ENCODE assay signal across 9 cellular contexts in genomic region chr14:35406811-35407630, GRCh38. TPM values are rescaled to one million over a fixed set of nuclear protein-coding genes. Genes with fewer than 3 reads are reported as not detected.
DNase-seq lines count a peak whose midpoint lies in the region; ATAC-seq and TF ChIP-seq lines count a peak whose summit lies in the region.
"Had no signal": no experiment of that assay in that cellular context is flagged by ENCODE, and none has a peak within 500 bp of the region (broad histone marks: within the 10 kb centered on the region; RNA-seq: fewer than 3 reads in every experiment).

No MANE protein-coding gene starts in this region.

- no peak overlapping the region for H3K27ac ChIP-seq in CD4-positive, alpha-beta memory T cell (ENCODE audit: low read depth, low read length)
- H3K27ac ChIP-seq in tibial nerve, result peak overlapping the region; percentile 98 to 100 (median 98)

- H3K4me1 Mint-ChIP-seq in CD4-positive, alpha-beta memory T cell, result peaks cover 23 to 49% (median 30%) of the 10 kb centered on the region in 4 donors

- TF ChIP-seq POLR2A in tibial nerve (IDR thresholded peaks at IDR 0.05), result no peak

- peak overlapping the region in 2 of 8 donors; percentile 11 to 96 for H3K4me3 Mint-ChIP-seq in CD4-positive, alpha-beta memory T cell

- TF ChIP-seq CTCF in astrocyte of the cerebellum (IDR thresholded peaks at IDR 0.05; ENCODE audit: low read depth, low read length, missing control alignments) (peak; percentile 75), kidney epithelial cell (IDR thresholded peaks at IDR 0.05; ENCODE audit: insufficient read depth, low read length, poor library complexity, severe bottlenecking) (peak; percentile 74), tibial nerve (IDR thresholded peaks at IDR 0.05) (peak; percentile 66 to 89 (median 84))

- no peaks in the 10 kb centered on the region for H3K27me3 ChIP-seq in CD4-positive, alpha-beta memory T cell (ENCODE audit: insufficient read depth, low read length)
- H3K27me3 ChIP-seq in kidney epithelial cell (ENCODE audit: control insufficient read depth, insufficient read depth, low read length), result no peaks in the 10 kb centered on the region
- no peaks in the 10 kb centered on the region for H3K27me3 ChIP-seq in tibial nerve

- in situ Hi-C loops in astrocyte of the cerebellum (cut with HindIII; ENCODE audit: low sequenced_read_pairs), result loop anchor here (25.0 kb wide), 1 partner anchor 170 kb away; no protein-coding TSS in a partner anchor

- POLR2A ChIA-PET in CD4-positive, alpha-beta memory T cell (lab: Charles Lee; ENCODE audit: partially characterized antibody), result interaction anchor here (1.2 to 6.5 kb wide), 7 partner anchors 9 to 285 kb away, joined by 3 to 167 read pairs (median 49); partner anchors contain the start of genes PPP2R3C, PRORP and PSMA6

- peaks cover 17 to 24% of the 10 kb centered on the region in 2 donors for H3K36me3 Mint-ChIP-seq in CD4-positive, alpha-beta memory T cell

- peak in 1 of 2 donors; percentile 59 for TF ChIP-seq EP300 in tibial nerve (IDR thresholded peaks at IDR 0.05)

- peaks cover 0 to 2% of the 10 kb centered on the region in 2 donors for H3K27me3 Mint-ChIP-seq in CD4-positive, alpha-beta memory T cell

- peaks cover 15% of the 10 kb centered on the region for H3K36me3 ChIP-seq in CD4-positive, alpha-beta memory T cell (ENCODE audit: insufficient read depth, low read length)
- H3K36me3 ChIP-seq in kidney epithelial cell (ENCODE audit: control insufficient read depth, insufficient read depth, low read length) (peaks cover 3% of the 10 kb centered on the region), tibial nerve (peaks cover 8 to 16% (median 16%) of the 10 kb centered on the region in 3 donors)

- no peak overlapping the region for H3K4me3 ChIP-seq in CD4-positive, alpha-beta memory T cell (ENCODE audit: low read length in 2 of 2)
- H3K4me3 ChIP-seq in astrocyte of the cerebellum (ENCODE audit: low read depth, low read length) (no peak overlapping the region), kidney epithelial cell (ENCODE audit: low read depth, low read length) (no peak overlapping the region), tibial nerve (peak overlapping the region in 2 of 4 donors; percentile 69 to 89)
- H3K4me3 ChIP-seq: skin epidermis had no signal

- CTCF ChIA-PET in CD4-positive, alpha-beta memory T cell (lab: Charles Lee; ENCODE audit: partially characterized antibody), result interaction anchor here (1.0 to 6.5 kb wide), 17 partner anchors 8 to 269 kb away, joined by 3 to 81 read pairs (median 8); no protein-coding TSS in a partner anchor

- H3K9me3 Mint-ChIP-seq in CD4-positive, alpha-beta memory T cell, result peaks cover 0 to 5% (median 0%) of the 10 kb centered on the region in 8 donors

- H3K4me1 ChIP-seq in CD4-positive, alpha-beta memory T cell (ENCODE audit: insufficient read depth, low read length), result peaks cover 38% of the 10 kb centered on the region
- H3K4me1 ChIP-seq in tibial nerve, result peaks cover 0 to 36% (median 23%) of the 10 kb centered on the region in 4 donors

- H3K27ac Mint-ChIP-seq in CD4-positive, alpha-beta memory T cell, result peak overlapping the region in 6 of 7 donors; percentile 95 to 100 (median 99)

- no peaks in the 10 kb centered on the region for H3K9me3 ChIP-seq in CD4-positive, alpha-beta memory T cell (ENCODE audit: control insufficient read depth in 1 of 2, low read length in 2 of 2)
- no peaks in the 10 kb centered on the region for H3K9me3 ChIP-seq in tibial nerve

- DNase-seq in CD4-positive, alpha-beta memory T cell, result peak in 4 of 5 donors; percentile 38 to 54 (median 44)
- DNase-seq in H4 (ENCODE audit: low spot score), result peak; percentile 67
- DNase-seq in NCI-H510A (lab: John Stamatoyannopoulos, UW), result peak; percentile 52
- DNase-seq in astrocyte of the cerebellum (ENCODE audit: low read depth), result no peak
- DNase-seq in kidney epithelial cell (ENCODE audit: low read depth), result no peak
- DNase-seq in tibial nerve (ENCODE audit: low spot score in 2 of 2), result peak in 1 of 2 donors; percentile 52

- 25 to 26% methylated on average over 4 of the region's 4 CpGs for WGBS in tibial nerve, 2 donors

- no peak for ATAC-seq in activated CD4-positive, CD25-positive, alpha-beta regulatory T cell treated with anti-CD3 and anti-CD28 coated beads, Interleukin-2, amount 50 U/mL, for 24 hours
- no peak for ATAC-seq in HG03354 (IDR thresholded peaks at IDR 0.05; ENCODE audit: poor library complexity, severe bottlenecking, unreplicated experiment)

- intact Hi-C loops in CD4-positive, alpha-beta memory T cell (cut with micrococcal nuclease), result loop anchor here (1.0 kb wide), 4 partner anchors 9 to 267 kb away; no protein-coding TSS in a partner anchor

RNA-seq across cellular contexts. Expression of gene NFKBIA, which starts 2.5 kb away (rescaled TPM):
- total RNA-seq in CD4-positive, alpha-beta memory T cell, result 100 to 1,000 TPM; 119 to 120 TPM
- 100 to 1,000 TPM; 334 to 833 TPM for polyA plus RNA-seq in CD4-positive, alpha-beta memory T cell
- total RNA-seq in H4 (2014; rRNA removed; shearing (Covaris generic)), result 39.5 and 41.4 TPM in 2 replicates
- total RNA-seq in kidney epithelial cell, result 196 and 240 TPM in 2 replicates
- total RNA-seq in tibial nerve, result 1,000 to 10,000 TPM in 1 of 4 donors, 100 to 1,000 TPM in 3; 631 to 1,165 (median 930) TPM

Comparison
In these comparisons a context has a peak if more than half of its experiments do, and no peak if none do; other contexts are left out.
1. DNase-seq: peak in CD4-positive, alpha-beta memory T cell (4 of 5), H4 (single experiment) and NCI-H510A (single experiment); none in astrocyte of the cerebellum (single experiment) and kidney epithelial cell (single experiment).
2. Peak in every context shown above with its lines, with median percentiles within 50 percentile points of each other: CTCF ChIP-seq.